13 cellular contexts compared by ENCODE assay signal in genomic region chr10:3889961-3890522, GRCh38.
DNase-seq lines count a peak whose midpoint lies in the region; ATAC-seq, FAIRE-seq and TF ChIP-seq lines count a peak whose summit lies in the region.
"Had no signal": no experiment of that assay in that cellular context is flagged by ENCODE, and none has a peak within 500 bp of the region (broad histone marks: within the 10 kb centered on the region; RNA-seq: fewer than 3 reads in every experiment).

No MANE protein-coding gene starts in this region.

- ATAC-seq in psoas muscle, result no peak
- no peak for ATAC-seq in left lobe of liver

- no peaks in the 10 kb centered on the region for H3K9me3 ChIP-seq in AG04450 (ENCODE audit: control insufficient read depth, insufficient read depth, low read length)
- no peaks in the 10 kb centered on the region for H3K9me3 ChIP-seq in psoas muscle
- H3K9me3 ChIP-seq: neutrophil had no signal

- H3K4me3 ChIP-seq in AG04450 (ENCODE audit: low read depth, low read length) (no peak overlapping the region), cardiac fibroblast (replicated peaks in 1 of 2; ENCODE audit: low read depth in 2 of 2, low read length in 2 of 2) (no peak overlapping the region), psoas muscle (no peak overlapping the region)

- H3K27me3 ChIP-seq in AG04450 (ENCODE audit: control insufficient read depth, insufficient read depth, low read length), result no peaks in the 10 kb centered on the region
- H3K27me3 ChIP-seq in psoas muscle (ENCODE audit: insufficient read depth in 3 of 3, low read length in 2 of 3), result no peaks in the 10 kb centered on the region
- H3K27me3 ChIP-seq: neutrophil had no signal

- 58 to 74% (median 60%) methylated on average over 4 of the region's 4 CpGs for WGBS in psoas muscle, 3 donors

- FAIRE-seq in HTR-8/SVneo (lab: Jason Lieb, UNC), result no peak

- DNase-seq in AG04450 (ENCODE audit: low read depth, low spot score) (no peak), HTR-8/SVneo (ENCODE audit: insufficient read length, low spot score) (peak; percentile 34), cardiac fibroblast (ENCODE audit: low read depth in 2 of 2) (peak; percentile 59 to 94), lung microvascular endothelial cell (ENCODE audit: low read depth in 2 of 2) (peak; percentile 69 to 91), psoas muscle (no peak), left lobe of liver (ENCODE audit: low spot score) (no peak), globus pallidus (ENCODE audit: low spot score) (no peak), RPMI8226 (no peak)
- DNase-seq: activated CD8-positive, alpha-beta memory T cell treated with anti-CD3 and anti-CD28 coated beads for 24 hours; NCI-H1930; Right ventricle myocardium superior had no signal

- peaks cover 20% of the 10 kb centered on the region for H3K4me1 ChIP-seq in psoas muscle

- intact Hi-C loops in psoas muscle (cut with DNase I), result loop anchor here in 1 of 2 donors (5.0 to 10.0 kb wide), 2 partner anchors 63 to 765 kb away; no protein-coding TSS in a partner anchor

- no peaks in the 10 kb centered on the region for H3K36me3 ChIP-seq in psoas muscle (ENCODE audit: insufficient read depth in 1 of 2, low read depth in 1 of 2)
- H3K36me3 ChIP-seq: neutrophil had no signal

- H3K27ac ChIP-seq in AG04450 (ENCODE audit: low read depth, low read length), result peak overlapping the region; percentile 32
- H3K27ac ChIP-seq in psoas muscle, result no peak overlapping the region
- H3K27ac ChIP-seq: C4-2B, neutrophil had no signal

- TF ChIP-seq CTCF in AG04450 (IDR thresholded peaks at IDR 0.05; ENCODE audit: low read depth, low read length) (no peak), cardiac fibroblast (IDR thresholded peaks at IDR 0.05; ENCODE audit: low read depth, low read length) (no peak), psoas muscle (IDR thresholded peaks at IDR 0.05) (no peak)

- POLR2A ChIA-PET in AG04450 (lab: Yijun Ruan, JAX), result interaction anchor here (3.7 kb wide), 1 partner anchor 105 kb away, joined by 13 read pairs; the partner anchor contains the start of gene KLF6

- CTCF ChIA-PET in AG04450 (lab: Charles Lee), result no interaction called here

Comparison
In these comparisons a context has a peak if more than half of its experiments do, and no peak if none do; other contexts are left out.
1. DNase-seq: peak in HTR-8/SVneo (single experiment), cardiac fibroblast (2 of 2) and lung microvascular endothelial cell (2 of 2); none in AG04450 (single experiment), psoas muscle (0 of 2), left lobe of liver (single experiment), globus pallidus (single experiment) and RPMI8226 (single experiment).